In genomic region chr5:149853019-149853648, GRCh38 we compare ENCODE assay signal across 9 cellular contexts.
DNase-seq lines count a peak whose midpoint lies in the region; ATAC-seq and TF ChIP-seq lines count a peak whose summit lies in the region.
"Had no signal": no experiment of that assay in that cellular context is flagged by ENCODE, and none has a peak within 500 bp of the region (broad histone marks: within the 10 kb centered on the region; RNA-seq: fewer than 3 reads in every experiment).

No MANE protein-coding gene starts in this region.

- H3K4me3 Mint-ChIP-seq in activated CD4-positive, alpha-beta T cell treated with anti-CD3 and anti-CD28 coated beads, Interleukin-2, amount 10 ng/mL, durations not matched to agents 24 days and 14 days = no peak overlapping the region
- H3K4me3 Mint-ChIP-seq in endothelial cell (ENCODE audit: unreplicated experiment) = no peak overlapping the region
- no peak overlapping the region for H3K4me3 Mint-ChIP-seq in mesothelial cell of epicardium
- no peak overlapping the region for H3K4me3 Mint-ChIP-seq in stimulated activated naive CD8-positive, alpha-beta T cell treated with anti-CD3 and anti-CD28 coated beads, Interleukin-15, amount 100 ng/mL, for 72 hours
- H3K4me3 Mint-ChIP-seq: activated naive CD4-positive, alpha-beta T cell treated with anti-CD3 and anti-CD28 coated beads, Interleukin-2, amount 50 U/mL, for 24 hours had no signal

- no peaks in the 10 kb centered on the region for H3K9me3 Mint-ChIP-seq in activated CD4-positive, alpha-beta T cell treated with anti-CD3 and anti-CD28 coated beads, Interleukin-2, amount 10 ng/mL, durations not matched to agents 24 days and 14 days
- H3K9me3 Mint-ChIP-seq in endothelial cell (ENCODE audit: unreplicated experiment) (no peaks in the 10 kb centered on the region), mesothelial cell of epicardium (no peaks in the 10 kb centered on the region)
- H3K9me3 Mint-ChIP-seq in stimulated activated naive CD8-positive, alpha-beta T cell treated with anti-CD3 and anti-CD28 coated beads, Interleukin-15, amount 100 ng/mL, for 72 hours = no peaks in the 10 kb centered on the region
- H3K9me3 Mint-ChIP-seq: activated naive CD4-positive, alpha-beta T cell treated with anti-CD3 and anti-CD28 coated beads, Interleukin-2, amount 50 U/mL, for 24 hours had no signal

- intact Hi-C loops in activated CD4-positive, alpha-beta T cell treated with anti-CD3 and anti-CD28 coated beads, Interleukin-2, amount 10 ng/mL, durations not matched to agents 24 days and 14 days (cut with micrococcal nuclease) = no loop called here

- no peaks in the 10 kb centered on the region for H3K4me1 Mint-ChIP-seq in activated CD4-positive, alpha-beta T cell treated with anti-CD3 and anti-CD28 coated beads, Interleukin-2, amount 10 ng/mL, durations not matched to agents 24 days and 14 days
- H3K4me1 Mint-ChIP-seq in endothelial cell (ENCODE audit: unreplicated experiment) (no peaks in the 10 kb centered on the region), mesothelial cell of epicardium (peaks cover 4% of the 10 kb centered on the region)
- H3K4me1 Mint-ChIP-seq in stimulated activated naive CD8-positive, alpha-beta T cell treated with anti-CD3 and anti-CD28 coated beads, Interleukin-15, amount 100 ng/mL, for 72 hours = no peaks in the 10 kb centered on the region
- H3K4me1 Mint-ChIP-seq: activated naive CD4-positive, alpha-beta T cell treated with anti-CD3 and anti-CD28 coated beads, Interleukin-2, amount 50 U/mL, for 24 hours had no signal

- H3K27ac Mint-ChIP-seq in activated CD4-positive, alpha-beta T cell treated with anti-CD3 and anti-CD28 coated beads, Interleukin-2, amount 10 ng/mL, durations not matched to agents 24 days and 14 days = no peak overlapping the region
- no peak overlapping the region for H3K27ac Mint-ChIP-seq in endothelial cell (ENCODE audit: unreplicated experiment)
- H3K27ac Mint-ChIP-seq in mesothelial cell of epicardium = no peak overlapping the region
- H3K27ac Mint-ChIP-seq in stimulated activated naive CD8-positive, alpha-beta T cell treated with anti-CD3 and anti-CD28 coated beads, Interleukin-15, amount 100 ng/mL, for 72 hours = no peak overlapping the region
- H3K27ac Mint-ChIP-seq: activated naive CD4-positive, alpha-beta T cell treated with anti-CD3 and anti-CD28 coated beads, Interleukin-2, amount 50 U/mL, for 24 hours had no signal

- TF ChIP-seq CTCF in endothelial cell (IDR thresholded peaks at IDR 0.05; ENCODE audit: unreplicated experiment) (peak; percentile 87), mesothelial cell of epicardium (IDR thresholded peaks at IDR 0.05; ENCODE audit: unreplicated experiment) (peak; percentile 86)

- DNase-seq in GM03348 (ENCODE audit: low spot score) = peak; percentile 84
- DNase-seq in NAMALWA (ENCODE audit: low spot score) = peak; percentile 66
- DNase-seq in activated CD4-positive, alpha-beta T cell treated with anti-CD3 and anti-CD28 coated beads, Interleukin-2, amount 10 ng/mL, durations not matched to agents 24 days and 14 days = peak; percentile 82
- DNase-seq in endothelial cell (ENCODE audit: low spot score) = peak; percentile 77
- DNase-seq in mesothelial cell of epicardium (ENCODE audit: low spot score in 2 of 2, unreplicated experiment in 2 of 2) = peak in 1 of 2 experiments; percentile 59
- DNase-seq in stimulated activated naive CD8-positive, alpha-beta T cell treated with anti-CD3 and anti-CD28 coated beads, Interleukin-15, amount 100 ng/mL, for 72 hours = peak; percentile 15 to 39

- no peaks in the 10 kb centered on the region for H3K27me3 Mint-ChIP-seq in activated CD4-positive, alpha-beta T cell treated with anti-CD3 and anti-CD28 coated beads, Interleukin-2, amount 10 ng/mL, durations not matched to agents 24 days and 14 days
- H3K27me3 Mint-ChIP-seq in endothelial cell (ENCODE audit: unreplicated experiment) (peaks cover 5% of the 10 kb centered on the region), mesothelial cell of epicardium (ENCODE audit: low read depth) (peaks cover 2% of the 10 kb centered on the region)
- no peaks in the 10 kb centered on the region for H3K27me3 Mint-ChIP-seq in stimulated activated naive CD8-positive, alpha-beta T cell treated with anti-CD3 and anti-CD28 coated beads, Interleukin-15, amount 100 ng/mL, for 72 hours
- H3K27me3 Mint-ChIP-seq: activated naive CD4-positive, alpha-beta T cell treated with anti-CD3 and anti-CD28 coated beads, Interleukin-2, amount 50 U/mL, for 24 hours had no signal

- H3K36me3 Mint-ChIP-seq in activated CD4-positive, alpha-beta T cell treated with anti-CD3 and anti-CD28 coated beads, Interleukin-2, amount 10 ng/mL, durations not matched to agents 24 days and 14 days (ENCODE audit: low read depth) = peaks cover 4% of the 10 kb centered on the region
- peaks cover 6% of the 10 kb centered on the region for H3K36me3 Mint-ChIP-seq in endothelial cell (ENCODE audit: low read depth, unreplicated experiment)
- H3K36me3 Mint-ChIP-seq in mesothelial cell of epicardium = no peaks in the 10 kb centered on the region

- peak; percentile 58 for ATAC-seq in GM21825 (IDR thresholded peaks at IDR 0.05; ENCODE audit: unreplicated experiment)
- ATAC-seq in stimulated activated naive CD8-positive, alpha-beta T cell treated with anti-CD3 and anti-CD28 coated beads, Interleukin-15, amount 100 ng/mL, for 72 hours = no peak
- no peak for ATAC-seq in HG03139 (IDR thresholded peaks at IDR 0.05; ENCODE audit: unreplicated experiment)
